Comparison of ENCODE assay signal across 10 cellular contexts in genomic region chr21:32364387-32364786, GRCh38. TPM values are rescaled to one million over a fixed set of nuclear protein-coding genes. Genes with fewer than 3 reads are reported as not detected.
DNase-seq lines count a peak whose midpoint lies in the region; ATAC-seq and TF ChIP-seq lines count a peak whose summit lies in the region.
"Had no signal": no experiment of that assay in that cellular context is flagged by ENCODE, and none has a peak within 500 bp of the region (broad histone marks: within the 10 kb centered on the region; RNA-seq: fewer than 3 reads in every experiment).

No MANE protein-coding gene starts in this region.

- H3K27me3 ChIP-seq in colonic mucosa (no peaks in the 10 kb centered on the region), layer of hippocampus (ENCODE audit: control insufficient read depth, insufficient read depth, low read length) (no peaks in the 10 kb centered on the region)

- in situ Hi-C loops in ACHN (cut with HindIII; ENCODE audit: low pct_ligation_motif_present, low pct_unique_long_range_greater_than_20kb, low sequenced_read_pairs), result no loop called here

- no peak overlapping the region for H3K4me3 ChIP-seq in colonic mucosa
- H3K4me3 ChIP-seq: GM12878 had no signal

- intact Hi-C loops in colonic mucosa (cut with DNase I), result no loop called here

- no peak overlapping the region for H3K9ac ChIP-seq in colonic mucosa (ENCODE audit: low read depth in 2 of 2, low read length in 2 of 2)

- peaks cover 5% of the 10 kb centered on the region for H3K36me3 ChIP-seq in colonic mucosa

- no peak for TF ChIP-seq CTCF in colonic mucosa (IDR thresholded peaks at IDR 0.05)

- no peaks in the 10 kb centered on the region for H3K4me1 ChIP-seq in colonic mucosa

- no peak for ATAC-seq in GM21515 (IDR thresholded peaks at IDR 0.05; ENCODE audit: unreplicated experiment)
- ATAC-seq: GM12878 had no signal

- no peaks in the 10 kb centered on the region for H3K9me3 ChIP-seq in colonic mucosa

- DNase-seq in RPMI7951 (ENCODE audit: low read depth) (peak; percentile 55), colonic mucosa (peak; percentile 37), superior temporal gyrus (ENCODE audit: extremely low spot score) (peak; percentile 35), ACHN (no peak), NCI-H1694 (lab: John Stamatoyannopoulos, UW) (no peak)
- no peak for DNase-seq in stimulated activated CD4-positive, alpha-beta T cell treated with anti-CD3 and anti-CD28 coated beads, Interleukin-4, amount 100 ng/mL, for 24 hours
- DNase-seq: NCI-H446 had no signal

- H3K27ac ChIP-seq in colonic mucosa, result no peak overlapping the region
- peak overlapping the region; percentile 69 for H3K27ac ChIP-seq in layer of hippocampus (ENCODE audit: low read depth, low read length)

RNA-seq across cellular contexts. Expression of gene URB1, which starts 28.4 kb away (rescaled TPM):
- 7.2 and 9.3 TPM in 2 replicates for total RNA-seq in RPMI7951 (2014; rRNA removed; shearing (Covaris generic))
- total RNA-seq in colonic mucosa, result 10 to 100 TPM in 1 of 2 donors, 1 to 10 TPM in 1; 6.1 to 16.4 TPM

RNA-seq across cellular contexts. Expression of gene EVA1C, which starts 48.1 kb away (rescaled TPM):
- 9.6 and 11.8 TPM in 2 replicates for total RNA-seq in RPMI7951 (2014; rRNA removed; shearing (Covaris generic))
- total RNA-seq in colonic mucosa, result 1 to 10 TPM; 7.3 to 9.9 TPM
- total RNA-seq: GM12878 had no signal

Comparison
In these comparisons a context has a peak if more than half of its experiments do, and no peak if none do; other contexts are left out.
1. DNase-seq: peak in RPMI7951 (single experiment), colonic mucosa (single experiment) and superior temporal gyrus (single experiment); none in stimulated activated CD4-positive, alpha-beta T cell treated with anti-CD3 and anti-CD28 coated beads, Interleukin-4, amount 100 ng/mL, for 24 hours (single experiment), ACHN (single experiment) and NCI-H1694 (single experiment).